ENCODE assay signal across 1 cellular context in genomic region chr2:235390816-235391194, GRCh38.
TF ChIP-seq lines count a peak whose summit lies in the region.

No MANE protein-coding gene starts in this region.

TF ChIP-seq in K562, 482 proteins besides CTCF, POLR2A, EP300 and RAD21 (continued from another document):
- no peak for TF ChIP-seq SIX5 (IDR thresholded peaks at IDR 0.05; ENCODE audit: borderline replicate concordance in 1 of 2, insufficient read depth in 1 of 2, low read depth in 1 of 2, low read length in 2 of 2)
- TF ChIP-seq ZNF175 (CRISPR knock-in tag; IDR thresholded peaks at IDR 0.05; ENCODE audit: low read depth): no peak
- TF ChIP-seq SRSF9 (IDR thresholded peaks at IDR 0.05; ENCODE audit: borderline replicate concordance, low read depth, low read length): no peak
- TF ChIP-seq GTF2F1 (IDR thresholded peaks at IDR 0.05; ENCODE audit: low read depth, low read length): no peak
- no peak for TF ChIP-seq SAFB2 (IDR thresholded peaks at IDR 0.05; ENCODE audit: borderline replicate concordance, low read depth, low read length, severe bottlenecking)
- TF ChIP-seq BRF1 (IDR thresholded peaks at IDR 0.05; ENCODE audit: borderline replicate concordance, extremely low read depth, insufficient read length): no peak
- TF ChIP-seq ADNP (tag; IDR thresholded peaks at IDR 0.05): no peak
- no peak for TF ChIP-seq ZNF347 (CRISPR knock-in tag; IDR thresholded peaks at IDR 0.05; ENCODE audit: low read depth)
- TF ChIP-seq PCBP2 (IDR thresholded peaks at IDR 0.05; ENCODE audit: low read depth, low read length, poor library complexity, severe bottlenecking): no peak
- TF ChIP-seq SRSF3 (IDR thresholded peaks at IDR 0.05; ENCODE audit: insufficient read depth, low read length): no peak
- no peak for TF ChIP-seq ZNF324 (CRISPR knock-in tag; IDR thresholded peaks at IDR 0.05)
- TF ChIP-seq NFATC3 (IDR thresholded peaks at IDR 0.05): no peak
- no peak for TF ChIP-seq SMAD1 (IDR thresholded peaks at IDR 0.05; ENCODE audit: low read depth, low read length, partially characterized antibody)
TF ChIP-seq in K562: peak in this region for 0.
